ENCODE assay signal across 22 cellular contexts in genomic region chr7:157866525-157866924, GRCh38.
DNase-seq lines count a peak whose midpoint lies in the region; ATAC-seq, FAIRE-seq and TF ChIP-seq lines count a peak whose summit lies in the region.
"Had no signal": no experiment of that assay in that cellular context is flagged by ENCODE, and none has a peak within 500 bp of the region (broad histone marks: within the 10 kb centered on the region; RNA-seq: fewer than 3 reads in every experiment).

No MANE protein-coding gene starts in this region.

- POLR2A ChIA-PET in HepG2 (lab: Yijun Ruan, JAX): no interaction called here

- H3K36me3 Mint-ChIP-seq in neural progenitor cell: peaks cover 5% of the 10 kb centered on the region
- H3K36me3 Mint-ChIP-seq: CD4-positive, alpha-beta memory T cell had no signal

- no peak overlapping the region for H2AFZ ChIP-seq in neural progenitor cell (replicated peaks)
- H2AFZ ChIP-seq in trophoblast cell (ENCODE audit: insufficient read depth, low read length, poor library complexity): no peak overlapping the region
- H2AFZ ChIP-seq in HepG2 (ENCODE audit: low read length): no peak overlapping the region
- H2AFZ ChIP-seq: GM23248 had no signal

- peak; percentile 53 for ATAC-seq in stimulated activated naive CD8-positive, alpha-beta T cell treated with anti-CD3 and anti-CD28 coated beads, Interleukin-15, amount 100 ng/mL, for 72 hours
- ATAC-seq in stimulated activated naive CD8-positive, alpha-beta T cell treated with anti-CD3 and anti-CD28 coated beads, Interleukin-15, Interleukin-2, amounts not matched to agents 100 U/mL and 50 U/mL, for 24 hours: no peak
- ATAC-seq in HepG2: no peak
- ATAC-seq: A549, GM12878, HCT116 had no signal

- no peak overlapping the region for H2AK5ac ChIP-seq in trophoblast cell (ENCODE audit: low read length)

- H3K27ac ChIP-seq in neural progenitor cell (no peak overlapping the region), trophoblast cell (ENCODE audit: low read depth, low read length) (no peak overlapping the region), HepG2 (ENCODE audit: extremely low read length, insufficient read depth, low read length) (no peak overlapping the region)
- H3K27ac ChIP-seq: A549, GM23248 had no signal

- TF ChIP-seq CTCF in neural progenitor cell (IDR thresholded peaks at IDR 0.05) (no peak), HepG2 (CRISPR knock-in tag; IDR thresholded peaks at IDR 0.05) (no peak)

- no peak overlapping the region for H3K18ac ChIP-seq in trophoblast cell (ENCODE audit: low read length)

- in situ Hi-C loops in HepG2 (cut with HindIII; ENCODE audit: extremely low pct_ligation_motif_present, low pct_unique_long_range_greater_than_20kb): no loop called here

- TF ChIP-seq POLR2A in HepG2 (IDR thresholded peaks at IDR 0.05; ENCODE audit: insufficient read depth in 1 of 2, low read depth in 2 of 2, low read length in 2 of 2): no peak

- no peak overlapping the region for H3K23ac ChIP-seq in trophoblast cell (ENCODE audit: low read length)

- H4K20me1 ChIP-seq in neural progenitor cell (ENCODE audit: low read depth) (no peaks in the 10 kb centered on the region), HepG2 (ENCODE audit: insufficient read depth, low read length) (peaks cover 3% of the 10 kb centered on the region; the same call in 1 of the 2 replicates)

- BruUV-seq in HepG2 (replicated peaks; lab: Mats Ljungman, UMichigan): no TSS peak

- H3K14ac ChIP-seq in trophoblast cell (ENCODE audit: low read length): no peak overlapping the region

- H3K9ac ChIP-seq in neural progenitor cell (no peak overlapping the region), trophoblast cell (ENCODE audit: low read length) (no peak overlapping the region), HepG2 (ENCODE audit: insufficient read depth, low read depth, low read length) (no peak overlapping the region)
- H3K9ac ChIP-seq: GM23248 had no signal

- FAIRE-seq in HepG2 (lab: Jason Lieb, UNC): no peak
- FAIRE-seq: A549, GM12878, GM19239 had no signal

- TF ChIP-seq EP300 in HepG2 (IDR thresholded peaks at IDR 0.05; ENCODE audit: low read depth in 2 of 2, low read length in 2 of 2) (no peak), HepG2 (CRISPR knock-in tag; IDR thresholded peaks at IDR 0.05; ENCODE audit: borderline replicate concordance) (no peak)

- H3K79me1 ChIP-seq in trophoblast cell (ENCODE audit: low read length): no peaks in the 10 kb centered on the region

- no peak overlapping the region for H2BK5ac ChIP-seq in trophoblast cell (ENCODE audit: low read depth, low read length, poor library complexity)

- no peak overlapping the region for H3K4me2 ChIP-seq in neural progenitor cell
- no peak overlapping the region for H3K4me2 ChIP-seq in trophoblast cell (ENCODE audit: low read length)
- H3K4me2 ChIP-seq in HepG2 (ENCODE audit: low read depth, low read length): no peak overlapping the region
- H3K4me2 ChIP-seq: A549 had no signal

- WGBS in trophoblast cell (ENCODE audit: extremely low coverage, insufficient coverage, insufficient read length): no CpG with 5 or more reads among the region's 24 CpGs
- WGBS in HepG2 (ENCODE audit: low lambda C conversion rate): 94% methylated on average over 16 of the region's 24 CpGs

- H4K91ac ChIP-seq in trophoblast cell (ENCODE audit: low read depth, low read length): no peak overlapping the region

- no peak overlapping the region for H4K8ac ChIP-seq in trophoblast cell (ENCODE audit: low read depth, low read length)

- CTCF ChIA-PET in HepG2 (lab: Yijun Ruan, JAX; ENCODE audit: low intra/inter-chr PET ratio, low total read pairs): no interaction called here

- H4K12ac ChIP-seq in trophoblast cell (ENCODE audit: low read depth, low read length): no peak overlapping the region

- H2BK120ac ChIP-seq in trophoblast cell (ENCODE audit: insufficient read depth, low read length, poor library complexity): no peak overlapping the region

- intact Hi-C loops in HepG2 (cut with micrococcal nuclease; ENCODE audit: unreplicated experiment): no loop called here

- no peaks in the 10 kb centered on the region for H3K27me3 Mint-ChIP-seq in stimulated activated naive CD8-positive, alpha-beta T cell treated with anti-CD3 and anti-CD28 coated beads, Interleukin-15, amount 100 ng/mL, for 72 hours
- peaks cover 2% of the 10 kb centered on the region for H3K27me3 Mint-ChIP-seq in neural progenitor cell (ENCODE audit: insufficient read depth, low read depth)
- H3K27me3 Mint-ChIP-seq: CD4-positive, alpha-beta memory T cell had no signal

- no peak overlapping the region for H3K4me3 Mint-ChIP-seq in stimulated activated naive CD8-positive, alpha-beta T cell treated with anti-CD3 and anti-CD28 coated beads, Interleukin-15, amount 100 ng/mL, for 72 hours
- H3K4me3 Mint-ChIP-seq in neural progenitor cell: no peak overlapping the region
- H3K4me3 Mint-ChIP-seq: CD4-positive, alpha-beta memory T cell; H9 had no signal

- no peak overlapping the region for H3K4ac ChIP-seq in trophoblast cell (ENCODE audit: low read depth, low read length)

- H3K9me3 ChIP-seq in neural progenitor cell (ENCODE audit: low read depth): no peaks in the 10 kb centered on the region
- H3K9me3 ChIP-seq in trophoblast cell (ENCODE audit: insufficient read depth, low read depth, low read length): peaks cover 20% of the 10 kb centered on the region
- H3K9me3 ChIP-seq in HepG2 (ENCODE audit: low read length): no peaks in the 10 kb centered on the region
- H3K9me3 ChIP-seq: A549 had no signal

- DNase-seq in stimulated activated naive CD8-positive, alpha-beta T cell treated with anti-CD3 and anti-CD28 coated beads, Interleukin-15, amount 100 ng/mL, for 72 hours: no peak
- DNase-seq in stimulated activated naive CD8-positive, alpha-beta T cell treated with anti-CD3 and anti-CD28 coated beads, Interleukin-15, Interleukin-2, amounts not matched to agents 100 U/mL and 50 U/mL, for 24 hours: no peak
- DNase-seq in neural progenitor cell (ENCODE audit: low spot score): no peak
- DNase-seq in trophoblast cell: no peak
- DNase-seq in stimulated activated CD4-positive, alpha-beta T cell treated with anti-CD3 and anti-CD28 coated beads, Interleukin-1b, Interleukin-23, amount 100 ng/mL, for 48 hours: no peak
- DNase-seq in HepG2 (ENCODE audit: low spot score): no peak
- no peak for DNase-seq in activated naive CD4-positive, alpha-beta T cell treated with Interleukin-2 at 50 U/mL for 16 hours
- DNase-seq: 8988T; ACHN; C1 segment of cervical spinal cord; Calu3; CD4-positive, alpha-beta memory T cell; COR-L47; DMS153; EL; GDM1; GM23248; H9 had no signal

- H3K36me3 ChIP-seq in neural progenitor cell (no peaks in the 10 kb centered on the region), trophoblast cell (ENCODE audit: control insufficient read depth in 1 of 2, insufficient read depth in 2 of 2, low read length in 2 of 2) (no peaks in the 10 kb centered on the region), HepG2 (replicated peaks in 1 of 2; ENCODE audit: control insufficient read depth in 1 of 2, insufficient read depth in 2 of 2, low read length in 2 of 2) (no peaks in the 10 kb centered on the region)

- H3K4me3 ChIP-seq in neural progenitor cell: no peak overlapping the region
- H3K4me3 ChIP-seq in trophoblast cell (ENCODE audit: low read depth, low read length): peak overlapping the region; percentile 10
- no peak overlapping the region for H3K4me3 ChIP-seq in HepG2 (replicated peaks in 1 of 3; ENCODE audit: insufficient read depth in 1 of 3, low read depth in 2 of 3, low read length in 3 of 3)
- H3K4me3 ChIP-seq: A549, GM12878, GM23248 had no signal

- peaks cover under 1% of the 10 kb centered on the region for H3K4me1 ChIP-seq in neural progenitor cell
- H3K4me1 ChIP-seq in trophoblast cell (ENCODE audit: control insufficient read depth in 1 of 2, insufficient read depth in 2 of 2, low read length in 2 of 2): no peaks in the 10 kb centered on the region
- no peaks in the 10 kb centered on the region for H3K4me1 ChIP-seq in HepG2 (ENCODE audit: insufficient read depth, low read length)
- H3K4me1 ChIP-seq: A549 had no signal

- H3K4me1 Mint-ChIP-seq in stimulated activated naive CD8-positive, alpha-beta T cell treated with anti-CD3 and anti-CD28 coated beads, Interleukin-15, amount 100 ng/mL, for 72 hours: peaks cover 12% of the 10 kb centered on the region
- H3K4me1 Mint-ChIP-seq in neural progenitor cell: peaks cover 14% of the 10 kb centered on the region
- H3K4me1 Mint-ChIP-seq: H9 had no signal

- no peaks in the 10 kb centered on the region for H3F3A ChIP-seq in neural progenitor cell (ENCODE audit: low read depth)

- H3K27me3 ChIP-seq in neural progenitor cell (no peaks in the 10 kb centered on the region), trophoblast cell (ENCODE audit: insufficient read depth, low read length) (no peaks in the 10 kb centered on the region), HepG2 (ENCODE audit: control insufficient read depth in 1 of 2, insufficient read depth in 2 of 2, low read length in 2 of 2) (0 out of 5 replicates have a peak, but pooled peaks cover 0 to 2% of the 10 kb centered on the region in 2 experiments)

- no peak overlapping the region for H3K27ac Mint-ChIP-seq in stimulated activated naive CD8-positive, alpha-beta T cell treated with anti-CD3 and anti-CD28 coated beads, Interleukin-15, amount 100 ng/mL, for 72 hours
- H3K27ac Mint-ChIP-seq in neural progenitor cell: peak overlapping the region; percentile 68
- H3K27ac Mint-ChIP-seq: CD4-positive, alpha-beta memory T cell; H9 had no signal

- H3K9me3 Mint-ChIP-seq in stimulated activated naive CD8-positive, alpha-beta T cell treated with anti-CD3 and anti-CD28 coated beads, Interleukin-15, amount 100 ng/mL, for 72 hours: no peaks in the 10 kb centered on the region
- H3K9me3 Mint-ChIP-seq in neural progenitor cell: peaks cover 14% of the 10 kb centered on the region

- H3K79me2 ChIP-seq in neural progenitor cell (ENCODE audit: low read depth): no peaks in the 10 kb centered on the region
- H3K79me2 ChIP-seq in trophoblast cell (ENCODE audit: control insufficient read depth, insufficient read depth, low read length, poor library complexity): no peaks in the 10 kb centered on the region
- H3K79me2 ChIP-seq in HepG2 (ENCODE audit: insufficient read depth, low read length): no peaks in the 10 kb centered on the region

- H2BK12ac ChIP-seq in trophoblast cell (ENCODE audit: low read length): no peak overlapping the region

- no peak for TF ChIP-seq RAD21 in HepG2 (CRISPR knock-in tag; IDR thresholded peaks at IDR 0.05)

TF ChIP-seq in HepG2, 621 proteins besides CTCF, POLR2A, EP300 and RAD21 (continues in another document):
- TF ChIP-seq NFIB (CRISPR knock-in tag; IDR thresholded peaks at IDR 0.05; ENCODE audit: borderline replicate concordance) (no peak), ZNF17 (CRISPR knock-in tag; IDR thresholded peaks at IDR 0.05) (no peak)
